9 cellular contexts compared by ENCODE assay signal in the genomic region with DNA sequence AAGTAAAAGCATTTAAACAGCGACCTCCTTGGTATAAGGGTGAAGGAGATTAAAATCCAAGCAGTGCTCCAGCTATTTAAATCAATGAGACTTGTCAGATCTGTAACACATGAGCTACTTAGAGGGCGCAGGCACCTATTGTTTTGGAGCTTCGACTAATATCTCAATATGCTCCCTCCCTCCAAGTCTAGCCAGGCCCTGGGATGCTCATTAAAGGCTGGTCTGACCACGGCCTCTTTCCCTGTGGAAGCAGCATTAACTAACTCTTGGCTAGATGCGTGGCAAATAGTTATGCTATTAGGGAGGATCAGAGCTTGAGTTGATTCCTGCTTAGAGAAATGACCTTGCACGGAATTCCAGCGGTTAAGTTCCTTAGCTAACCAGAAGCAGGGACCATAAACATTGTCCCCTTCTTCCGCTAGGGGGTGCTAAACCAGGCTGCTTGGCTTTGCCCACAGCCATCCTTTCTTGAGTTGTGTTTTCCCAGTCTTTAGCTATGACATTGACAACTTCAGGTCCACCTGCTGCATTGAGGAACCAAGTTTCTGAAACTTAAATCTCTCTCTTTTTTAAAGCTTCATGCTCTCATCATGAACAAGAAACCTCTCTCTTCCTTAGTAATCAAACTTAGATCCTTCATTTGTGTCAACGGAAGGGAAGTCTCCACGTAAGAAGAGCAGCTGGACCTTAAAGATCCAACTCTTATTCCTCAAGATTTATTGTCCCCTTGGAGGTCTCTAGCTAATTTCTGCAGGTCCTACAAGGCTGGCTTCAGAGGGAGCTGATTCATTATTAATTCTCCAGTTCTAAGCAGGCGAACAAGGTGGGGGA.
DNase-seq lines count a peak whose midpoint lies in the region; ATAC-seq and TF ChIP-seq lines count a peak whose summit lies in the region.
"Had no signal": no experiment of that assay in that cellular context is flagged by ENCODE, and none has a peak within 500 bp of the region (broad histone marks: within the 10 kb centered on the region; RNA-seq: fewer than 3 reads in every experiment).

No MANE protein-coding gene starts in this region.

- H3K4me1 ChIP-seq in body of pancreas: no peaks in the 10 kb centered on the region

- H3K36me3 Mint-ChIP-seq in effector memory CD8-positive, alpha-beta T cell (ENCODE audit: insufficient read depth): no peaks in the 10 kb centered on the region

- H3K9me3 Mint-ChIP-seq in effector memory CD8-positive, alpha-beta T cell: peaks cover 0 to 2% of the 10 kb centered on the region in 2 donors

- H3K4me3 ChIP-seq in MG63 (no peak overlapping the region), body of pancreas (no peak overlapping the region)
- H3K4me3 ChIP-seq: skin epidermis had no signal

- H3K4me1 Mint-ChIP-seq in effector memory CD8-positive, alpha-beta T cell (ENCODE audit: low read depth in 2 of 2): no peaks in the 10 kb centered on the region

- WGBS in body of pancreas, 2 donors: 32 to 35% methylated on average over 11 of the region's 11 CpGs

- ATAC-seq in body of pancreas (no peak), HG03521 (IDR thresholded peaks at IDR 0.05; ENCODE audit: unreplicated experiment) (no peak)
- ATAC-seq in effector memory CD8-positive, alpha-beta T cell (replicated peaks): no peak

- no peak for TF ChIP-seq POLR2A in body of pancreas (IDR thresholded peaks at IDR 0.05)

- H3K27ac ChIP-seq in body of pancreas: no peak overlapping the region

- intact Hi-C loops in body of pancreas (cut with DNase I): no loop called here

- H3K36me3 ChIP-seq in MG63 (no peaks in the 10 kb centered on the region), body of pancreas (replicated peaks in 1 of 2; ENCODE audit: insufficient read depth in 1 of 2, low read depth in 2 of 2) (no peaks in the 10 kb centered on the region)

- DNase-seq in EH (ENCODE audit: low read depth) (peak; percentile 30), GM20000 (ENCODE audit: low spot score) (peak; percentile 52), MG63 (peak; percentile 2), body of pancreas (peak; percentile 13 to 27 (median 16)), myocyte (ENCODE audit: low read depth) (peak; percentile 57)
- no peak for DNase-seq in effector memory CD8-positive, alpha-beta T cell
- DNase-seq in activated effector memory CD4-positive, alpha-beta T cell treated with Interleukin-2 at 50 U/mL for 16 hours: no peak

- TF ChIP-seq CTCF in GM20000 (IDR thresholded peaks at IDR 0.05; ENCODE audit: extremely low read depth, missing control alignments) (peak; percentile 65), body of pancreas (IDR thresholded peaks at IDR 0.05) (peak in 6 of 7 experiments; percentile 23 to 50 (median 34))

- H3K27me3 Mint-ChIP-seq in effector memory CD8-positive, alpha-beta T cell: peaks cover 15 to 26% of the 10 kb centered on the region in 2 donors

- H3K27ac Mint-ChIP-seq in effector memory CD8-positive, alpha-beta T cell: no peak overlapping the region

- H3K9me3 ChIP-seq in MG63 (no peaks in the 10 kb centered on the region), body of pancreas (no peaks in the 10 kb centered on the region)

- H3K27me3 ChIP-seq in MG63 (no peaks in the 10 kb centered on the region), body of pancreas (no peaks in the 10 kb centered on the region)

- H3K4me3 Mint-ChIP-seq in effector memory CD8-positive, alpha-beta T cell: no peak overlapping the region

Comparison
In these comparisons a context has a peak if more than half of its experiments do, and no peak if none do; other contexts are left out.
1. DNase-seq: peak in EH (single experiment), GM20000 (single experiment), MG63 (single experiment), body of pancreas (4 of 4) and myocyte (single experiment); none in effector memory CD8-positive, alpha-beta T cell (0 of 3) and activated effector memory CD4-positive, alpha-beta T cell treated with Interleukin-2 at 50 U/mL for 16 hours (single experiment).